Comparison of ENCODE assay signal across 9 cellular contexts in the genomic region with DNA sequence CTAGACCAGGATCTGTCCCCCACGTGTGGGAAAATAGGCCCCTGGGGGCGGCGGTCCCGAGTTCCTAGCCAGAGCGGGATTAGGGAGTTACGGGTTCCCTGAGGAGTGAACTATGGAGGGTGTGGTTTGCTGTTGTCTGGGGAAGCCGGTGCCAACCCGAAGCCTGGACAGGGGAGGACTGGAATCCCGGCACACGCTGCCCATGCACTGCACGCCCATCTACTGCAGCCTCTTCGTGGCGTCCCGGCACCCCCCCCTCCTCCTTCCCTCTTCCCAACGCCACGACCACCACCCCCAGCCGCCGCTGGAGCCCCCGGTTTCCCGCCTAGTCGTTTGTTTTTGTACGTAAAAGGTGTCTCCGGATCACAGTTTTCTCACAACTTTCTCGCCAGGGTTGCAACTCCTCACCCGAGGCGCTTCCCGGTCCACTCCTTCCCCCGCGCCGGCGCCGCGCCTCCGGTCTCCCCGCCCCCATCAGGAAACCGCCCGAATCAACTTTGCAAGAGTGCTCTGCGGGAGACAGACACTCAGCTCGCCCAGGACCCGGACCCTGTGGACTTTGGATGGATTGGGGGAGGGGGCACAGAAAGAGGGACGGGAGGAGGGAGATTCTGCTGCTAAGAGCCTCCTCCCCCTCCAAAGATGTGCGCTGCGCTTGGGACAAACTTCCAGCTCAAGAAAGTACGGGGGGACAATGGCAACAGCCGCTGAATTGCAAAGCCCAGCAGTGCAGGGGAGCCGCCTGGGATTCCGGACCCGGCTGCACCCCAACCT. TPM values are rescaled to one million over a fixed set of nuclear protein-coding genes. Genes with fewer than 3 reads are reported as not detected.
A peak's percentile ranks its signal among the peaks of the same experiment; 100 is the strongest.
DNase-seq lines count a peak whose midpoint lies in the region; ATAC-seq lines count a peak whose summit lies in the region.
"Had no signal": no experiment of that assay in that cellular context is flagged by ENCODE, and none has a peak within 500 bp of the region (broad histone marks: within the 10 kb centered on the region; RNA-seq: fewer than 3 reads in every experiment).

No MANE protein-coding gene starts in this region.

- no peaks in the 10 kb centered on the region for H3K36me3 Mint-ChIP-seq in activated T-helper 1 cell treated with anti-CD3 and anti-CD28 coated beads, Interleukin-12 subunit alpha, Interleukin-12 subunit beta, Interleukin-2, Interleukin-4 antibody, amounts not matched to agents 30 ng/mL and 10 ng/mL and 1 ng/mL, durations not matched to agents 14 hours and 24 hours and 36 hours (ENCODE audit: low read depth)
- H3K36me3 Mint-ChIP-seq in memory B cell = peaks cover 4% of the 10 kb centered on the region

- H3K4me3 ChIP-seq in BLaER1 = peak overlapping the region; percentile 46

- H3K36me3 ChIP-seq in BLaER1 = no peaks in the 10 kb centered on the region

- peaks cover 81% of the 10 kb centered on the region for H3K27me3 Mint-ChIP-seq in activated T-helper 1 cell treated with anti-CD3 and anti-CD28 coated beads, Interleukin-12 subunit alpha, Interleukin-12 subunit beta, Interleukin-2, Interleukin-4 antibody, amounts not matched to agents 30 ng/mL and 10 ng/mL and 1 ng/mL, durations not matched to agents 14 hours and 24 hours and 36 hours (ENCODE audit: insufficient read depth)
- H3K27me3 Mint-ChIP-seq in memory B cell = peaks cover 40% of the 10 kb centered on the region

- no peak overlapping the region for H3K27ac ChIP-seq in BLaER1

- ATAC-seq in memory B cell (ENCODE audit: low read depth) (no peak), GM19035 (IDR thresholded peaks at IDR 0.05; ENCODE audit: unreplicated experiment) (no peak), GM21515 (IDR thresholded peaks at IDR 0.05; ENCODE audit: unreplicated experiment) (no peak), HG03025 (IDR thresholded peaks at IDR 0.05; ENCODE audit: low FRiP score, unreplicated experiment) (no peak), HG03521 (IDR thresholded peaks at IDR 0.05; ENCODE audit: unreplicated experiment) (no peak)

- no peaks in the 10 kb centered on the region for H3K9me3 Mint-ChIP-seq in activated T-helper 1 cell treated with anti-CD3 and anti-CD28 coated beads, Interleukin-12 subunit alpha, Interleukin-12 subunit beta, Interleukin-2, Interleukin-4 antibody, amounts not matched to agents 30 ng/mL and 10 ng/mL and 1 ng/mL, durations not matched to agents 14 hours and 24 hours and 36 hours
- H3K9me3 Mint-ChIP-seq in memory B cell = peaks cover 2% of the 10 kb centered on the region

- intact Hi-C loops in activated T-helper 1 cell treated with anti-CD3 and anti-CD28 coated beads, Interleukin-12 subunit alpha, Interleukin-12 subunit beta, Interleukin-2, Interleukin-4 antibody, amounts not matched to agents 30 ng/mL and 10 ng/mL and 1 ng/mL, durations not matched to agents 14 hours and 24 hours and 36 hours (cut with micrococcal nuclease) = loop anchor here (5.0 kb wide), 2 partner anchors 129 to 806 kb away; no protein-coding TSS in a partner anchor

- H3K9me3 ChIP-seq in BLaER1 = peaks cover 18% of the 10 kb centered on the region

- peak overlapping the region; percentile 37 for H3K4me3 Mint-ChIP-seq in activated T-helper 1 cell treated with anti-CD3 and anti-CD28 coated beads, Interleukin-12 subunit alpha, Interleukin-12 subunit beta, Interleukin-2, Interleukin-4 antibody, amounts not matched to agents 30 ng/mL and 10 ng/mL and 1 ng/mL, durations not matched to agents 14 hours and 24 hours and 36 hours
- H3K4me3 Mint-ChIP-seq in memory B cell = peak overlapping the region; percentile 56

- H3K9ac ChIP-seq in BLaER1 = no peak overlapping the region

- peaks cover 28% of the 10 kb centered on the region for H3K4me1 ChIP-seq in BLaER1

- DNase-seq in HK-2 (ENCODE audit: unreplicated experiment) = peak; percentile 59
- DNase-seq in activated T-helper 1 cell treated with anti-CD3 and anti-CD28 coated beads, Interleukin-12 subunit alpha, Interleukin-12 subunit beta, Interleukin-2, Interleukin-4 antibody, amounts not matched to agents 30 ng/mL and 10 ng/mL and 1 ng/mL, durations not matched to agents 14 hours and 24 hours and 36 hours (ENCODE audit: low spot score) = no peak
- DNase-seq in memory B cell (ENCODE audit: low spot score in 2 of 2) = peak in 1 of 2 donors; percentile 26

- H4K20me1 ChIP-seq in BLaER1 = peaks cover 95% of the 10 kb centered on the region

- peak overlapping the region; percentile 62 for H3K4me2 ChIP-seq in BLaER1

- H3K27me3 ChIP-seq in BLaER1 = peaks cover 100% of the 10 kb centered on the region

- H3K4me1 Mint-ChIP-seq in activated T-helper 1 cell treated with anti-CD3 and anti-CD28 coated beads, Interleukin-12 subunit alpha, Interleukin-12 subunit beta, Interleukin-2, Interleukin-4 antibody, amounts not matched to agents 30 ng/mL and 10 ng/mL and 1 ng/mL, durations not matched to agents 14 hours and 24 hours and 36 hours (ENCODE audit: low read depth) = peaks cover 43% of the 10 kb centered on the region
- peaks cover 39% of the 10 kb centered on the region for H3K4me1 Mint-ChIP-seq in memory B cell

- peak overlapping the region; percentile 67 for H3K27ac Mint-ChIP-seq in activated T-helper 1 cell treated with anti-CD3 and anti-CD28 coated beads, Interleukin-12 subunit alpha, Interleukin-12 subunit beta, Interleukin-2, Interleukin-4 antibody, amounts not matched to agents 30 ng/mL and 10 ng/mL and 1 ng/mL, durations not matched to agents 14 hours and 24 hours and 36 hours
- peak overlapping the region; percentile 85 for H3K27ac Mint-ChIP-seq in memory B cell

RNA-seq across cellular contexts. Expression of a gene that starts 1.4 kb away (rescaled TPM):
- total RNA-seq in activated T-helper 1 cell treated with anti-CD3 and anti-CD28 coated beads, Interleukin-12 subunit alpha, Interleukin-12 subunit beta, Interleukin-2, Interleukin-4 antibody, amounts not matched to agents 30 ng/mL and 10 ng/mL and 1 ng/mL, durations not matched to agents 14 hours and 24 hours and 36 hours = 0.17 and 0.36 TPM in 2 replicates
- total RNA-seq: dermis microvascular lymphatic vessel endothelial cell had no signal

RNA-seq across cellular contexts. Expression of a gene that starts 12.9 kb away (rescaled TPM):
- total RNA-seq in activated T-helper 1 cell treated with anti-CD3 and anti-CD28 coated beads, Interleukin-12 subunit alpha, Interleukin-12 subunit beta, Interleukin-2, Interleukin-4 antibody, amounts not matched to agents 30 ng/mL and 10 ng/mL and 1 ng/mL, durations not matched to agents 14 hours and 24 hours and 36 hours = 110 and 119 TPM in 2 replicates
